In genomic region chr20:4956200-4956810, GRCh38 we compare ENCODE assay signal across 8 cellular contexts. TPM values are rescaled to one million over a fixed set of nuclear protein-coding genes. Genes with fewer than 3 reads are reported as not detected.
A peak's percentile ranks its signal among the peaks of the same experiment; 100 is the strongest.
DNase-seq lines count a peak whose midpoint lies in the region; ATAC-seq, FAIRE-seq and TF ChIP-seq lines count a peak whose summit lies in the region.

No MANE protein-coding gene starts in this region.

- CTCF ChIA-PET in AG04450 (lab: Charles Lee): interaction anchor here (0.6 to 3.8 kb wide), 26 partner anchors 8 to 222 kb away, joined by 3 to 42 read pairs (median 5); no protein-coding TSS in a partner anchor

- no peak overlapping the region for H3K27ac Mint-ChIP-seq in activated T-helper 17 cell treated with anti-CD3 and anti-CD28 coated beads, Interleukin-2, amount 50 U/mL, for 72 hours

- H3K4me1 Mint-ChIP-seq in activated T-helper 17 cell treated with anti-CD3 and anti-CD28 coated beads, Interleukin-2, amount 50 U/mL, for 72 hours: peaks cover under 1% of the 10 kb centered on the region

- no peak overlapping the region for H3K4me3 Mint-ChIP-seq in activated T-helper 17 cell treated with anti-CD3 and anti-CD28 coated beads, Interleukin-2, amount 50 U/mL, for 72 hours

- peak; percentile 88 for TF ChIP-seq CTCF in AG04450 (IDR thresholded peaks at IDR 0.05; ENCODE audit: low read depth, low read length)

- peak; percentile 89 for FAIRE-seq in GM12892 (lab: Jason Lieb, UNC)

- POLR2A ChIA-PET in AG04450 (lab: Yijun Ruan, JAX): no interaction called here

- H3K9me3 ChIP-seq in AG04450 (ENCODE audit: control insufficient read depth, insufficient read depth, low read length): no peaks in the 10 kb centered on the region; the same call in none of the 2 replicates

- no peak overlapping the region for H3K4me3 ChIP-seq in AG04450 (ENCODE audit: low read depth, low read length)

- ATAC-seq in activated T-helper 17 cell treated with anti-CD3 and anti-CD28 coated beads, Interleukin-2, amount 50 U/mL, for 72 hours (replicated peaks): peak; percentile 57
- no peak for ATAC-seq in GM21825 (IDR thresholded peaks at IDR 0.05; ENCODE audit: unreplicated experiment)

- no peaks in the 10 kb centered on the region for H3K9me3 Mint-ChIP-seq in activated T-helper 17 cell treated with anti-CD3 and anti-CD28 coated beads, Interleukin-2, amount 50 U/mL, for 72 hours

- DNase-seq in AG04450 (ENCODE audit: low read depth, low spot score) (no peak), GM12892 (ENCODE audit: insufficient read length) (no peak), NCI-H2171 treated with DMSO at 0.1 percent for 48 hours (lab: John Stamatoyannopoulos, UW) (peak; percentile 79), hepatic stellate cell (ENCODE audit: low spot score) (peak; percentile 50), stromal cell of bone marrow (ENCODE audit: low read depth) (peak; percentile 35)
- no peak for DNase-seq in activated CD4-positive, alpha-beta T cell treated with anti-CD3 and anti-CD28 coated beads, Interleukin-2, amount 50 U/mL, for 48 hours

- H3K27me3 ChIP-seq in AG04450 (ENCODE audit: control insufficient read depth, insufficient read depth, low read length): no peaks in the 10 kb centered on the region

- no peaks in the 10 kb centered on the region for H3K27me3 Mint-ChIP-seq in activated T-helper 17 cell treated with anti-CD3 and anti-CD28 coated beads, Interleukin-2, amount 50 U/mL, for 72 hours

- no peak for TF ChIP-seq POLR2A in GM12892 (IDR thresholded peaks at IDR 0.05; ENCODE audit: low read depth, low read length)

- H3K27ac ChIP-seq in AG04450 (ENCODE audit: low read depth, low read length): no peak overlapping the region

- H3K36me3 Mint-ChIP-seq in activated T-helper 17 cell treated with anti-CD3 and anti-CD28 coated beads, Interleukin-2, amount 50 U/mL, for 72 hours (ENCODE audit: low read depth): no peaks in the 10 kb centered on the region

RNA-seq across cellular contexts. Expression of gene SLC23A2, which starts 45.0 kb away (rescaled TPM):
- polyA plus RNA-seq in AG04450 (2011; rRNA removed): 17.9 TPM in 2 replicates
- 28.5 and 41.9 TPM in 2 replicates for polyA minus RNA-seq in AG04450 (2011; rRNA and poly(A)+ RNA removed)
- 15.8 TPM for polyA plus RNA-seq in GM12892 (2012; ENCODE audit: missing spikeins)
- total RNA-seq in activated T-helper 17 cell treated with anti-CD3 and anti-CD28 coated beads, Interleukin-2, amount 50 U/mL, for 72 hours: 10 to 100 TPM in 1 of 2 donors, 1 to 10 TPM in 1; 9.0 to 17.2 TPM

Comparison
In these comparisons a context has a peak if more than half of its experiments do, and no peak if none do; other contexts are left out.
1. DNase-seq: peak in NCI-H2171 treated with DMSO at 0.1 percent for 48 hours (single experiment), hepatic stellate cell (single experiment) and stromal cell of bone marrow (single experiment); none in AG04450 (single experiment), GM12892 (single experiment) and activated CD4-positive, alpha-beta T cell treated with anti-CD3 and anti-CD28 coated beads, Interleukin-2, amount 50 U/mL, for 48 hours (0 of 2).